Comparison of ENCODE assay signal across 9 cellular contexts in genomic region chr10:3757638-3758490, GRCh38. TPM values are rescaled to one million over a fixed set of nuclear protein-coding genes. Genes with fewer than 3 reads are reported as not detected.
DNase-seq lines count a peak whose midpoint lies in the region; ATAC-seq lines count a peak whose summit lies in the region.
"Had no signal": no experiment of that assay in that cellular context is flagged by ENCODE, and none has a peak within 500 bp of the region (broad histone marks: within the 10 kb centered on the region; RNA-seq: fewer than 3 reads in every experiment).

No MANE protein-coding gene starts in this region.

- WGBS in mesenchymal stem cell: 76% methylated on average over 14 of the region's 14 CpGs

- H3K9me3 ChIP-seq in mesenchymal stem cell (ENCODE audit: control insufficient read depth, low read length): no peaks in the 10 kb centered on the region

- no peak overlapping the region for H3K4me2 ChIP-seq in mesenchymal stem cell (ENCODE audit: low read length, poor library complexity, severe bottlenecking)

- no peaks in the 10 kb centered on the region for H3K79me1 ChIP-seq in mesenchymal stem cell (replicated peaks; ENCODE audit: low read length, poor library complexity, severe bottlenecking)

- H2AFZ ChIP-seq in mesenchymal stem cell (ENCODE audit: low read depth, low read length): no peak overlapping the region

- no peak overlapping the region for H3K4ac ChIP-seq in mesenchymal stem cell (ENCODE audit: low read depth in 1 of 2, low read length in 2 of 2)

- peaks cover 0 to 5% of the 10 kb centered on the region in 2 experiments for H3K27me3 ChIP-seq in mesenchymal stem cell (ENCODE audit: control insufficient read depth in 1 of 2, insufficient read depth in 1 of 2, low read length in 2 of 2)

- H4K8ac ChIP-seq in mesenchymal stem cell (ENCODE audit: low read length): no peak overlapping the region

- no peak overlapping the region for H2BK5ac ChIP-seq in mesenchymal stem cell (ENCODE audit: low read depth, low read length, poor library complexity, severe bottlenecking)

- no peak overlapping the region for H3K23ac ChIP-seq in mesenchymal stem cell (ENCODE audit: low read length in 2 of 2)

- peak; percentile 77 for ATAC-seq in HG03342 (IDR thresholded peaks at IDR 0.05; ENCODE audit: unreplicated experiment)

- no peaks in the 10 kb centered on the region for H3K36me3 ChIP-seq in mesenchymal stem cell (ENCODE audit: control insufficient read depth in 1 of 2, insufficient read depth in 2 of 2, low read depth in 1 of 2, low read length in 2 of 2)

- H2BK12ac ChIP-seq in mesenchymal stem cell (ENCODE audit: low read length in 2 of 2): peak overlapping the region; percentile 32 to 40

- no peak overlapping the region for H3K14ac ChIP-seq in mesenchymal stem cell (ENCODE audit: low read length in 2 of 2)

- H2AK5ac ChIP-seq in mesenchymal stem cell (ENCODE audit: low read length, severe bottlenecking): no peak overlapping the region

- H3K4me3 ChIP-seq in mesenchymal stem cell (ENCODE audit: insufficient read depth in 1 of 2, low read depth in 1 of 2, low read length in 2 of 2): no peak overlapping the region

- peak overlapping the region; percentile 15 for H3K27ac ChIP-seq in mesenchymal stem cell (ENCODE audit: low read length, poor library complexity, severe bottlenecking)
- H3K27ac ChIP-seq: 22Rv1 had no signal

- H4K91ac ChIP-seq in mesenchymal stem cell (ENCODE audit: low read length): no peak overlapping the region

- no peak overlapping the region for H2BK120ac ChIP-seq in mesenchymal stem cell (ENCODE audit: low read depth, low read length)

- peak overlapping the region in 1 of 2 experiments; percentile 37 for H3K18ac ChIP-seq in mesenchymal stem cell (ENCODE audit: low read depth in 1 of 2, low read length in 2 of 2)

- peak; percentile 75 for DNase-seq in NK-92 treated with Interleukin-12 subunit alpha and Interleukin-12 subunit beta, amount 100 ng/mL, for 24 hours (lab: John Stamatoyannopoulos, UW)
- DNase-seq in NK-92 (lab: John Stamatoyannopoulos, UW; ENCODE audit: unreplicated experiment) (no peak), mesenchymal stem cell (peak; percentile 50), AG08396 (ENCODE audit: low spot score) (no peak), dermis blood vessel endothelial cell (no peak), HPDE6-E6E7 (ENCODE audit: extremely low spot score) (no peak)
- peak; percentile 62 for DNase-seq in activated T-cell treated with anti-CD3 and anti-CD28 coated beads, Interleukin-2, amount 50 U/mL, for 1 hour

- no peak overlapping the region for H3K9ac ChIP-seq in mesenchymal stem cell (ENCODE audit: low read length)

- H3K4me1 ChIP-seq in mesenchymal stem cell (ENCODE audit: control insufficient read depth, insufficient read depth, low read depth, low read length): peaks cover 22% of the 10 kb centered on the region

- H2BK15ac ChIP-seq in mesenchymal stem cell (ENCODE audit: low read depth, poor library complexity, severe bottlenecking): no peak overlapping the region

RNA-seq across cellular contexts. Expression of gene KLF6, which starts 27.1 kb away (rescaled TPM):
- polyA plus RNA-seq in mesenchymal stem cell (2013, experiment 1 of 2): 195 TPM
- polyA plus RNA-seq in mesenchymal stem cell (2013, experiment 2 of 2): 183 TPM
- total RNA-seq in dermis blood vessel endothelial cell: 101 and 205 TPM in 2 replicates

Comparison
In these comparisons a context has a peak if more than half of its experiments do, and no peak if none do; other contexts are left out.
1. DNase-seq: peak in NK-92 treated with Interleukin-12 subunit alpha and Interleukin-12 subunit beta, amount 100 ng/mL, for 24 hours (single experiment), activated T-cell treated with anti-CD3 and anti-CD28 coated beads, Interleukin-2, amount 50 U/mL, for 1 hour (single experiment) and mesenchymal stem cell (single experiment); none in NK-92 (single experiment), AG08396 (single experiment), dermis blood vessel endothelial cell (single experiment) and HPDE6-E6E7 (single experiment).